Comparison of ENCODE assay signal across 28 cellular contexts in genomic region chr1:82836246-82836645, GRCh38.
"Had no signal": no experiment of that assay in that cellular context is flagged by ENCODE, and none has a peak within 500 bp of the region (broad histone marks: within the 10 kb centered on the region; RNA-seq: fewer than 3 reads in every experiment).

No MANE protein-coding gene starts in this region.

- H3K9me3 Mint-ChIP-seq: activated CD4-positive, alpha-beta memory T cell treated with anti-CD3 and anti-CD28 coated beads, Interleukin-2, amount 10 ng/mL, durations not matched to agents 7 days and 5 days; activated CD4-positive, alpha-beta T cell treated with anti-CD3 and anti-CD28 coated beads, Interleukin-2, amount 10 ng/mL, durations not matched to agents 7 days and 5 days; activated naive CD4-positive, alpha-beta T cell treated with anti-CD3 and anti-CD28 coated beads for 36 hours; activated naive CD4-positive, alpha-beta T cell treated with anti-CD3 and anti-CD28 coated beads, Interleukin-2, amount 50 U/mL, for 24 hours; activated naive CD8-positive, alpha-beta T cell treated with anti-CD3 and anti-CD28 coated beads for 36 hours; activated naive CD8-positive, alpha-beta T cell treated with anti-CD3 and anti-CD28 coated beads, Interleukin-2, amount 50 U/mL, for 24 hours; activated T-cell treated with anti-CD3 and anti-CD28 coated beads, Interleukin-2, amount 50 U/mL, for 4 hours; WTC11 had no signal

- H3K27me3 Mint-ChIP-seq: activated CD4-positive, alpha-beta memory T cell treated with anti-CD3 and anti-CD28 coated beads, Interleukin-2, amount 10 ng/mL, durations not matched to agents 7 days and 5 days; activated CD4-positive, alpha-beta T cell treated with anti-CD3 and anti-CD28 coated beads, Interleukin-2, amount 10 ng/mL, durations not matched to agents 7 days and 5 days; activated naive CD8-positive, alpha-beta T cell treated with anti-CD3 and anti-CD28 coated beads for 36 hours; activated T-helper 17 cell treated with anti-CD3 and anti-CD28 coated beads, Interleukin-2, amount 50 U/mL, for 72 hours had no signal

- H3K27ac Mint-ChIP-seq: activated CD4-positive, alpha-beta memory T cell treated with anti-CD3 and anti-CD28 coated beads, Interleukin-2, amount 10 ng/mL, durations not matched to agents 7 days and 5 days; activated CD4-positive, alpha-beta T cell treated with anti-CD3 and anti-CD28 coated beads, Interleukin-2, amount 10 ng/mL, durations not matched to agents 7 days and 5 days; activated naive CD4-positive, alpha-beta T cell treated with anti-CD3 and anti-CD28 coated beads for 36 hours; activated naive CD4-positive, alpha-beta T cell treated with anti-CD3 and anti-CD28 coated beads, Interleukin-2, amount 50 U/mL, for 24 hours; activated naive CD8-positive, alpha-beta T cell treated with anti-CD3 and anti-CD28 coated beads for 36 hours; activated naive CD8-positive, alpha-beta T cell treated with anti-CD3 and anti-CD28 coated beads, Interleukin-2, amount 50 U/mL, for 24 hours; activated T-helper 17 cell treated with anti-CD3 and anti-CD28 coated beads, Interleukin-2, amount 50 U/mL, for 72 hours; WTC11 had no signal

- H3K9me3 ChIP-seq: adrenal gland, body of pancreas, esophagus squamous epithelium had no signal

- H3K36me3 Mint-ChIP-seq: activated naive CD4-positive, alpha-beta T cell treated with anti-CD3 and anti-CD28 coated beads, Interleukin-2, amount 50 U/mL, for 24 hours; activated naive CD8-positive, alpha-beta T cell treated with anti-CD3 and anti-CD28 coated beads for 36 hours; WTC11 had no signal

- H3K4me3 ChIP-seq: adrenal gland, body of pancreas, esophagus squamous epithelium had no signal

- H3K4me3 Mint-ChIP-seq: activated CD4-positive, alpha-beta memory T cell treated with anti-CD3 and anti-CD28 coated beads, Interleukin-2, amount 10 ng/mL, durations not matched to agents 7 days and 5 days; activated CD4-positive, alpha-beta T cell treated with anti-CD3 and anti-CD28 coated beads, Interleukin-2, amount 10 ng/mL, durations not matched to agents 7 days and 5 days; activated naive CD4-positive, alpha-beta T cell treated with anti-CD3 and anti-CD28 coated beads for 36 hours; activated naive CD4-positive, alpha-beta T cell treated with anti-CD3 and anti-CD28 coated beads, Interleukin-2, amount 50 U/mL, for 24 hours; activated naive CD8-positive, alpha-beta T cell treated with anti-CD3 and anti-CD28 coated beads for 36 hours; activated naive CD8-positive, alpha-beta T cell treated with anti-CD3 and anti-CD28 coated beads, Interleukin-2, amount 50 U/mL, for 24 hours; activated T-cell treated with anti-CD3 and anti-CD28 coated beads, Interleukin-2, amount 50 U/mL, for 4 hours; activated T-helper 17 cell treated with anti-CD3 and anti-CD28 coated beads, Interleukin-2, amount 50 U/mL, for 72 hours; WTC11 had no signal

- H3K27me3 ChIP-seq: adrenal gland, body of pancreas, esophagus squamous epithelium had no signal

- H3K4me1 ChIP-seq: adrenal gland, body of pancreas had no signal

- DNase-seq: activated CD4-positive, alpha-beta memory T cell treated with anti-CD3 and anti-CD28 coated beads, Interleukin-2, amount 10 ng/mL, durations not matched to agents 7 days and 5 days; activated CD4-positive, alpha-beta T cell treated with anti-CD3 and anti-CD28 coated beads for 1 hour; activated CD4-positive, alpha-beta T cell treated with anti-CD3 and anti-CD28 coated beads for 4 hours; activated CD4-positive, alpha-beta T cell treated with anti-CD3 and anti-CD28 coated beads, Interleukin-2, amount 10 ng/mL, durations not matched to agents 7 days and 5 days; activated CD4-positive, alpha-beta T cell treated with anti-CD3 and anti-CD28 coated beads, Interleukin-2, amount 50 U/mL, for 4 hours; activated CD8-positive, alpha-beta memory T cell treated with anti-CD3 and anti-CD28 coated beads, Interleukin-2, amount 50 U/mL, for 48 hours; activated effector memory CD4-positive, alpha-beta T cell treated with anti-CD3 and anti-CD28 coated beads, Interleukin-2, amount 50 U/mL, for 16 hours; activated naive CD4-positive, alpha-beta T cell treated with anti-CD3 and anti-CD28 coated beads for 36 hours; activated naive CD8-positive, alpha-beta T cell treated with anti-CD3 and anti-CD28 coated beads for 36 hours; activated naive CD8-positive, alpha-beta T cell treated with anti-CD3 and anti-CD28 coated beads, Interleukin-2, amount 50 U/mL, for 24 hours; activated T-cell treated with anti-CD3 and anti-CD28 coated beads for 4 hours; activated T-cell treated with anti-CD3 and anti-CD28 coated beads, Interleukin-2, amount 50 U/mL, for 4 hours; adrenal gland; amygdala; aorta; body of pancreas; caudate nucleus; cortex of kidney; dermis blood vessel endothelial cell; effector CD4-positive, alpha-beta T cell; esophagus squamous epithelium; head of caudate nucleus; T-helper 2 cell had no signal

- H3K27ac ChIP-seq: adrenal gland, body of pancreas, epithelial cell of prostate, esophagus squamous epithelium, VCaP had no signal

- H3K36me3 ChIP-seq: adrenal gland, esophagus squamous epithelium had no signal

- H3K4me1 Mint-ChIP-seq: activated CD4-positive, alpha-beta memory T cell treated with anti-CD3 and anti-CD28 coated beads, Interleukin-2, amount 10 ng/mL, durations not matched to agents 7 days and 5 days; activated naive CD4-positive, alpha-beta T cell treated with anti-CD3 and anti-CD28 coated beads, Interleukin-2, amount 50 U/mL, for 24 hours; activated naive CD8-positive, alpha-beta T cell treated with anti-CD3 and anti-CD28 coated beads for 36 hours; activated naive CD8-positive, alpha-beta T cell treated with anti-CD3 and anti-CD28 coated beads, Interleukin-2, amount 50 U/mL, for 24 hours; activated T-helper 17 cell treated with anti-CD3 and anti-CD28 coated beads, Interleukin-2, amount 50 U/mL, for 72 hours had no signal
